23 cellular contexts compared by ENCODE assay signal in the genomic region with DNA sequence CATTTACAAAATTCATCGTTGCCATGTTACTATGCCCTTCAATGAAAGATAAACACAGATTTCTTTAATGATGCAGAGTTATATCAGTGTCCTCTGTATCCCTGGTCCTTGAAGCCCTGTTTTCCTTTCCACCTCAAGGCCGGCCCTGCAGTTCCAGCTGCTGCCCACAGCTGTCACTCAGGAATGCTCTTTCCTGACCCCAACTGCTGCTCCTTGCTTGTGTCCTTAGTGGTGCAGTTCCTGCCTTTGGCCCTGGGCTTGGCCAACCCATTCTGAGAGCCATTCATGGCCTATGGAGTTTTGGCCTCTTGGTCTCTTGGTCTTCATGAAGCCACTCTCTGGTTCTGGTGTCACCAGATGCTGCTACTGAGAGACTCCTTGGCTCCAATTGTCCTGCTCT.
"Had no signal": no experiment of that assay in that cellular context is flagged by ENCODE, and none has a peak within 500 bp of the region (broad histone marks: within the 10 kb centered on the region; RNA-seq: fewer than 3 reads in every experiment).

No MANE protein-coding gene starts in this region.

- ATAC-seq: gastrocnemius medialis; heart right ventricle; left lobe of liver; natural killer cell treated with Interleukin-12 subunit alpha and Interleukin-12 subunit beta and Interleukin-15 and Interleukin-18, amount 100 ng/mL, for 72 hours; psoas muscle; sciatic nerve; stimulated activated memory B cell treated with anti-CD40 and anti-IgM and Interleukin-4, amounts not matched to agents 10 μg/mL and 1 μg/mL and 100 μg/mL, for 72 hours had no signal

- H3K9me3 ChIP-seq: esophagus muscularis mucosa, gastrocnemius medialis, heart right ventricle, psoas muscle, spleen, tibial artery, upper lobe of left lung, uterus had no signal

- H3K27me3 Mint-ChIP-seq: stimulated activated naive CD8-positive, alpha-beta T cell treated with anti-CD3 and anti-CD28 coated beads, Interleukin-15, Interleukin-2, amounts not matched to agents 100 ng/mL and 50 ng/mL, for 24 hours had no signal

- H3K4me1 ChIP-seq: esophagus muscularis mucosa, gastrocnemius medialis, heart right ventricle, psoas muscle, spleen, tibial artery, upper lobe of left lung, uterus had no signal

- H3K4me1 Mint-ChIP-seq: stimulated activated memory B cell treated with anti-CD40 and anti-IgM and Interleukin-4, amounts not matched to agents 10 μg/mL and 1 μg/mL and 100 μg/mL, for 72 hours had no signal

- H3K27ac Mint-ChIP-seq: mesothelial cell of epicardium; natural killer cell treated with Interleukin-12 subunit alpha and Interleukin-12 subunit beta and Interleukin-15 and Interleukin-18, amount 100 ng/mL, for 72 hours; stimulated activated memory B cell treated with anti-CD40 and anti-IgM and Interleukin-4, amounts not matched to agents 10 μg/mL and 1 μg/mL and 100 μg/mL, for 72 hours; stimulated activated naive CD8-positive, alpha-beta T cell treated with anti-CD3 and anti-CD28 coated beads, Interleukin-15, Interleukin-2, amounts not matched to agents 100 ng/mL and 50 ng/mL, for 24 hours had no signal

- DNase-seq: cortex of kidney; dorsolateral prefrontal cortex; effector CD8-positive, alpha-beta T cell; gastrocnemius medialis; heart right ventricle; hypothalamus; psoas muscle; retina; spleen; stimulated activated CD4-positive, alpha-beta T cell treated with anti-CD3 and anti-CD28 coated beads, Interleukin-15, amount 100 ng/mL, for 24 hours; stimulated activated CD4-positive, alpha-beta T cell treated with anti-CD3 and anti-CD28 coated beads, Interleukin-1b, Interleukin-23, amount 100 ng/mL, for 48 hours; stimulated activated CD4-positive, alpha-beta T cell treated with anti-CD3 and anti-CD28 coated beads, Interleukin-4, amount 100 ng/mL, for 24 hours; tibial artery; upper lobe of left lung; uterus had no signal

- H3K9me3 Mint-ChIP-seq: mesothelial cell of epicardium; natural killer cell treated with Interleukin-12 subunit alpha and Interleukin-12 subunit beta and Interleukin-15 and Interleukin-18, amount 100 ng/mL, for 72 hours; stimulated activated memory B cell treated with anti-CD40 and anti-IgM and Interleukin-4, amounts not matched to agents 10 μg/mL and 1 μg/mL and 100 μg/mL, for 72 hours; stimulated activated naive CD8-positive, alpha-beta T cell treated with anti-CD3 and anti-CD28 coated beads, Interleukin-15, Interleukin-2, amounts not matched to agents 100 ng/mL and 50 ng/mL, for 24 hours had no signal

- H3K36me3 ChIP-seq: esophagus muscularis mucosa, gastrocnemius medialis, heart right ventricle, spleen, tibial artery, upper lobe of left lung, uterus had no signal

- H3K27me3 ChIP-seq: esophagus muscularis mucosa, gastrocnemius medialis, tibial artery, upper lobe of left lung, uterus had no signal

- H3K4me3 ChIP-seq: dorsolateral prefrontal cortex, esophagus muscularis mucosa, gastrocnemius medialis, heart right ventricle, psoas muscle, spleen, tibial artery, upper lobe of left lung, uterus had no signal

- H3K36me3 Mint-ChIP-seq: mesothelial cell of epicardium; natural killer cell treated with Interleukin-12 subunit alpha and Interleukin-12 subunit beta and Interleukin-15 and Interleukin-18, amount 100 ng/mL, for 72 hours; stimulated activated memory B cell treated with anti-CD40 and anti-IgM and Interleukin-4, amounts not matched to agents 10 μg/mL and 1 μg/mL and 100 μg/mL, for 72 hours had no signal

- H3K27ac ChIP-seq: dorsolateral prefrontal cortex, epithelial cell of prostate, esophagus muscularis mucosa, gastrocnemius medialis, heart right ventricle, psoas muscle, spleen, tibial artery, upper lobe of left lung, uterus had no signal

- H3K4me3 Mint-ChIP-seq: mesothelial cell of epicardium; natural killer cell treated with Interleukin-12 subunit alpha and Interleukin-12 subunit beta and Interleukin-15 and Interleukin-18, amount 100 ng/mL, for 72 hours; stimulated activated memory B cell treated with anti-CD40 and anti-IgM and Interleukin-4, amounts not matched to agents 10 μg/mL and 1 μg/mL and 100 μg/mL, for 72 hours; stimulated activated naive CD8-positive, alpha-beta T cell treated with anti-CD3 and anti-CD28 coated beads, Interleukin-15, Interleukin-2, amounts not matched to agents 100 ng/mL and 50 ng/mL, for 24 hours had no signal
